ENCODE assay signal across 15 cellular contexts in the genomic region with DNA sequence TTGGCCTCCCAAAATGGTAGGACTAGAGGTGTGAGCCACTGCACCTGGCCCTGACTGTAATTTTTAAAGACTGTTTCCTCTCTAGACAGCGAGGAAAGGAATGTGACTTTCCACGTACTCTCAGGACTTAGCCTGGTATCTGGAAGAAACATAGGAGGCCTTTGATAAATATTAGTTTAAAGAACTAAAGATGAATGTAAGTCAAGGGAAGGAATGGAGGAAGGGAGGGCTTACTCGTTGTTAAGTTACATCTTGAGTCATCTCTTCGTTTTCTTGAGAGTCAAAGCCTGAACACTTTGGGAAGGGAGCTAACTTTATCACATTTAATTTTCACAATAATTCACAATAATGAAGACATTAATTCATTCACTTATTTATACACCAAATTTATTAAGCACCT.
"Had no signal": no experiment of that assay in that cellular context is flagged by ENCODE, and none has a peak within 500 bp of the region (broad histone marks: within the 10 kb centered on the region; RNA-seq: fewer than 3 reads in every experiment).

No MANE protein-coding gene starts in this region.

- ATAC-seq: effector memory CD8-positive, alpha-beta T cell; foreskin keratinocyte had no signal

- FAIRE-seq: small intestine had no signal

- H3K36me3 Mint-ChIP-seq: naive B cell had no signal

- H3K27ac ChIP-seq: foreskin keratinocyte, ovary, right atrium auricular region, suprapubic skin, upper lobe of left lung, uterus had no signal

- DNase-seq: effector memory CD8-positive, alpha-beta T cell; hippocampal formation; naive B cell; ovary; stimulated activated CD4-positive, alpha-beta T cell treated with anti-CD3 and anti-CD28 coated beads, Interleukin-2, amount 100 ng/mL, for 48 hours; stimulated activated naive CD4-positive, alpha-beta T cell treated with Interleukin-2 at 50 U/mL for 16 hours; thyroid gland; upper lobe of left lung; uterus had no signal

- H3K27ac Mint-ChIP-seq: dendritic cell treated with granulocyte-macrophage colony-stimulating factor and Interleukin-4, amounts not matched to agents 40 ng/mL and 50 ng/mL, for 4 days; effector memory CD8-positive, alpha-beta T cell; naive B cell had no signal

- H3K4me1 Mint-ChIP-seq: central memory CD8-positive, alpha-beta T cell had no signal

- H3K27me3 ChIP-seq: foreskin keratinocyte, ovary, right atrium auricular region, suprapubic skin, thyroid gland, upper lobe of left lung, uterus had no signal

- H3K4me1 ChIP-seq: right atrium auricular region, uterus had no signal

- H3K4me3 ChIP-seq: ovary, right atrium auricular region, suprapubic skin, thyroid gland, upper lobe of left lung, uterus had no signal

- H3K36me3 ChIP-seq: ovary, right atrium auricular region, suprapubic skin, thyroid gland, upper lobe of left lung, uterus had no signal

- H3K4me3 Mint-ChIP-seq: central memory CD8-positive, alpha-beta T cell; dendritic cell treated with granulocyte-macrophage colony-stimulating factor and Interleukin-4, amounts not matched to agents 40 ng/mL and 50 ng/mL, for 4 days; effector memory CD8-positive, alpha-beta T cell; naive B cell had no signal

- H3K9me3 Mint-ChIP-seq: central memory CD8-positive, alpha-beta T cell; dendritic cell treated with granulocyte-macrophage colony-stimulating factor and Interleukin-4, amounts not matched to agents 40 ng/mL and 50 ng/mL, for 4 days; effector memory CD8-positive, alpha-beta T cell; naive B cell had no signal

- H3K9me3 ChIP-seq: ovary, right atrium auricular region, suprapubic skin, thyroid gland, upper lobe of left lung, uterus had no signal
